In the genomic region with DNA sequence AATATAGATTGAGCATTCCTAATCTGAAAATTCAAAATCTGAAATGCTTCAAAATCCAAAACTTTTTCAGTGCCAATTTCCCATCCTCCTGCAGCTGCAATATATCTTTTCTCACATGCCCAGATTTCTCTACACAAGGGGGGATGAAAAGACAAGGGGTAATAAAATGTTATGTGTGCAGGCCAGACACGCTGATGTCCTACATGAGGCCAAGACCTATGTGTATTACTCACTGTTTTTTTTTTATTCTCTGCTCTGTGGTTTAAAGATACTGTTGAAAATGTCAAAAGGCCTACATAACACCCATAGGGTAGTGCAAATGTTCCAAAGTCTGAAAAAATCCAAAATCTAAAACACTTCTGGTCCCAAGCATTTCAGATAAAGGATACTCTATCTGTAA, we compare ENCODE assay signal across 31 cellular contexts.
"Had no signal": no experiment of that assay in that cellular context is flagged by ENCODE, and none has a peak within 500 bp of the region (broad histone marks: within the 10 kb centered on the region; RNA-seq: fewer than 3 reads in every experiment).

No MANE protein-coding gene starts in this region.

- H3K27ac Mint-ChIP-seq: activated naive CD8-positive, alpha-beta T cell; natural killer cell; neural progenitor cell; stimulated activated effector memory CD8-positive, alpha-beta T cell treated with anti-CD3 and anti-CD28 coated beads, Interleukin-12 subunit alpha, Interleukin-12 subunit beta, amount 100 ng/mL, for 72 hours; stimulated activated naive CD8-positive, alpha-beta T cell treated with anti-CD3 and anti-CD28 coated beads, Interleukin-15, Interleukin-2, amounts not matched to agents 100 ng/mL and 50 ng/mL, for 24 hours; T-cell had no signal

- H3K4me1 ChIP-seq: adrenal gland, breast epithelium, colonic mucosa, esophagus squamous epithelium, left ventricle myocardium inferior, parathyroid adenoma had no signal

- H3K4me1 Mint-ChIP-seq: central memory CD8-positive, alpha-beta T cell; natural killer cell; neural progenitor cell; stimulated activated effector memory CD8-positive, alpha-beta T cell treated with anti-CD3 and anti-CD28 coated beads, Interleukin-12 subunit alpha, Interleukin-12 subunit beta, amount 100 ng/mL, for 72 hours; T-cell had no signal

- H3K27ac ChIP-seq: adrenal gland, breast epithelium, colonic mucosa, epithelial cell of prostate, esophagus squamous epithelium, left ventricle myocardium inferior, neural progenitor cell, parathyroid adenoma, thoracic aorta had no signal

- H3K9ac ChIP-seq: neural progenitor cell, parathyroid adenoma had no signal

- H3K36me3 ChIP-seq: adrenal gland, breast epithelium, colonic mucosa, esophagus squamous epithelium, left ventricle myocardium inferior, thoracic aorta had no signal

- FAIRE-seq: endometrium, urothelium cell line had no signal

- H3K9me3 ChIP-seq: adrenal gland, breast epithelium, colonic mucosa, esophagus squamous epithelium, left ventricle myocardium inferior, thoracic aorta had no signal

- H3K79me2 ChIP-seq: parathyroid adenoma had no signal

- H3K27me3 ChIP-seq: adrenal gland, breast epithelium, colonic mucosa, esophagus squamous epithelium, neural progenitor cell had no signal

- H3K36me3 Mint-ChIP-seq: activated naive CD8-positive, alpha-beta T cell; natural killer cell; neural progenitor cell; stimulated activated effector memory CD8-positive, alpha-beta T cell treated with anti-CD3 and anti-CD28 coated beads, Interleukin-12 subunit alpha, Interleukin-12 subunit beta, amount 100 ng/mL, for 72 hours; T-cell had no signal

- DNase-seq: activated CD4-positive, alpha-beta T cell treated with anti-CD3 and anti-CD28 coated beads for 48 hours; activated CD4-positive, alpha-beta T cell treated with anti-CD3 and anti-CD28 coated beads, Interleukin-2, amount 50 U/mL, for 48 hours; activated CD8-positive, alpha-beta memory T cell treated with anti-CD3 and anti-CD28 coated beads for 24 hours; activated effector memory CD4-positive, alpha-beta T cell treated with Interleukin-2 at 50 U/mL for 16 hours; activated naive CD4-positive, alpha-beta T cell treated with Interleukin-2 at 50 U/mL for 16 hours; adrenal gland; aorta; colonic mucosa; effector CD8-positive, alpha-beta T cell; esophagus squamous epithelium; foreskin melanocyte; left ventricle myocardium inferior; mesendoderm; natural killer cell; occipital lobe; right cardiac atrium; stimulated activated CD4-positive, alpha-beta T cell treated with anti-CD3 and anti-CD28 coated beads, Interleukin-4, amount 100 ng/mL, for 24 hours; T-cell; trophoblast cell had no signal

- H3K4me3 ChIP-seq: adrenal gland, breast epithelium, colonic mucosa, esophagus squamous epithelium, left ventricle myocardium inferior, lung, neural progenitor cell, thoracic aorta had no signal

- H3K4me3 Mint-ChIP-seq: activated naive CD8-positive, alpha-beta T cell; central memory CD8-positive, alpha-beta T cell; natural killer cell; neural progenitor cell; stimulated activated effector memory CD8-positive, alpha-beta T cell treated with anti-CD3 and anti-CD28 coated beads, Interleukin-12 subunit alpha, Interleukin-12 subunit beta, amount 100 ng/mL, for 72 hours; stimulated activated naive CD8-positive, alpha-beta T cell treated with anti-CD3 and anti-CD28 coated beads, Interleukin-15, Interleukin-2, amounts not matched to agents 100 ng/mL and 50 ng/mL, for 24 hours; T-cell had no signal

- H3K9me3 Mint-ChIP-seq: central memory CD8-positive, alpha-beta T cell; natural killer cell; stimulated activated effector memory CD8-positive, alpha-beta T cell treated with anti-CD3 and anti-CD28 coated beads, Interleukin-12 subunit alpha, Interleukin-12 subunit beta, amount 100 ng/mL, for 72 hours; stimulated activated naive CD8-positive, alpha-beta T cell treated with anti-CD3 and anti-CD28 coated beads, Interleukin-15, Interleukin-2, amounts not matched to agents 100 ng/mL and 50 ng/mL, for 24 hours; T-cell had no signal

- H2AFZ ChIP-seq: neural progenitor cell, parathyroid adenoma had no signal

- ATAC-seq: natural killer cell; right cardiac atrium; stimulated activated effector memory CD8-positive, alpha-beta T cell treated with anti-CD3 and anti-CD28 coated beads, Interleukin-12 subunit alpha, Interleukin-12 subunit beta, amount 100 ng/mL, for 72 hours; T-cell had no signal

- H3K4me2 ChIP-seq: neural progenitor cell had no signal
